In the genomic region with DNA sequence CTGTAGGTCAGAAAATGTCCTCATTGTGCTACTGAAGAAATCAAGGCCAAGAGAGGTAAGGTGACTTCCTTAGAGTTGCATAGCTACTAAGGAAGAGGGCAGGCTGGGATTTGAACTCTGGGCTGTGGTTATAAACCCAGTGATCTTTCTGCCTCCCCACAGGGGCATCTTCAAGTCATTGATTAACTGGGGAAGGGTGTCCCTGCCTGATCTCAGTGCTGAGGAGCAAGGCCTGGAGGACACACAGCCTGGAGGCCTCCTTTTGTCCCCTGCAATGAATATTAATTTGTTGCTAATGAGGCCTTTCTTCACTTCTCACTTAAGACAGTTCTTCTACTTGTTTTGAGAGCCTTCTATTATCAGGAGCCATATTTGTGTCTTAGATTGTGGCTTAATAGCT, we compare ENCODE assay signal across 28 cellular contexts.
"Had no signal": no experiment of that assay in that cellular context is flagged by ENCODE, and none has a peak within 500 bp of the region (broad histone marks: within the 10 kb centered on the region; RNA-seq: fewer than 3 reads in every experiment).

No MANE protein-coding gene starts in this region.

- H3K9me3 ChIP-seq: Peyer's patch, SJSA1, SK-N-SH had no signal

- H3K9ac ChIP-seq: SK-N-SH had no signal

- H3K4me2 ChIP-seq: SK-N-SH had no signal

- H3K4me3 Mint-ChIP-seq: activated CD4-positive, alpha-beta T cell treated with anti-CD3 and anti-CD28 coated beads, Interleukin-2, amount 10 ng/mL, durations not matched to agents 24 days and 14 days; activated CD8-positive, alpha-beta T cell treated with anti-CD3 and anti-CD28 coated beads, Interleukin-2, amount 10 ng/mL, durations not matched to agents 7 days and 5 days; activated naive CD4-positive, alpha-beta T cell treated with anti-CD3 and anti-CD28 coated beads for 36 hours; activated naive CD8-positive, alpha-beta T cell; activated naive CD8-positive, alpha-beta T cell treated with anti-CD3 and anti-CD28 coated beads, Interleukin-2, amount 50 U/mL, for 24 hours; activated T-cell treated with anti-CD3 and anti-CD28 coated beads, Interleukin-2, amount 50 U/mL, for 24 hours; brain; T-helper 1 cell treated with Interleukin-12 subunit alpha and Interleukin-12 subunit beta and Interleukin-4 antibody, amounts not matched to agents 30 μg/mL and 1 μg/mL, for 36 hours; T-helper 2 cell treated with Interferon-gamma antibody and Interleukin-4, amounts not matched to agents 5 μg/mL and 100 μg/mL, for 36 hours had no signal

- H3K4me1 Mint-ChIP-seq: activated CD4-positive, alpha-beta T cell treated with anti-CD3 and anti-CD28 coated beads, Interleukin-2, amount 10 ng/mL, durations not matched to agents 24 days and 14 days; activated naive CD8-positive, alpha-beta T cell treated with anti-CD3 and anti-CD28 coated beads, Interleukin-2, amount 50 U/mL, for 24 hours had no signal

- H3K27me3 Mint-ChIP-seq: activated CD4-positive, alpha-beta T cell treated with anti-CD3 and anti-CD28 coated beads, Interleukin-2, amount 10 ng/mL, durations not matched to agents 24 days and 14 days; activated naive CD8-positive, alpha-beta T cell; activated naive CD8-positive, alpha-beta T cell treated with anti-CD3 and anti-CD28 coated beads, Interleukin-2, amount 50 U/mL, for 24 hours; activated T-cell treated with anti-CD3 and anti-CD28 coated beads, Interleukin-2, amount 50 U/mL, for 24 hours; brain had no signal

- H3K27ac Mint-ChIP-seq: activated CD4-positive, alpha-beta T cell treated with anti-CD3 and anti-CD28 coated beads, Interleukin-2, amount 10 ng/mL, durations not matched to agents 24 days and 14 days; activated CD8-positive, alpha-beta T cell treated with anti-CD3 and anti-CD28 coated beads, Interleukin-2, amount 10 ng/mL, durations not matched to agents 7 days and 5 days; activated naive CD4-positive, alpha-beta T cell treated with anti-CD3 and anti-CD28 coated beads for 36 hours; activated naive CD8-positive, alpha-beta T cell; activated naive CD8-positive, alpha-beta T cell treated with anti-CD3 and anti-CD28 coated beads, Interleukin-2, amount 50 U/mL, for 24 hours; activated T-cell treated with anti-CD3 and anti-CD28 coated beads, Interleukin-2, amount 50 U/mL, for 24 hours; activated T-helper 2 cell treated with anti-CD3 and anti-CD28 coated beads, Interferon-gamma antibody, Interleukin-2, Interleukin-4, amounts not matched to agents 10 μg/mL and 5 μg/mL and 100 μg/mL, durations not matched to agents 14 hours and 24 hours and 36 hours; T-helper 1 cell treated with Interleukin-12 subunit alpha and Interleukin-12 subunit beta and Interleukin-4 antibody, amounts not matched to agents 30 μg/mL and 1 μg/mL, for 36 hours; T-helper 2 cell treated with Interferon-gamma antibody and Interleukin-4, amounts not matched to agents 5 μg/mL and 100 μg/mL, for 36 hours had no signal

- H3K4me3 ChIP-seq: Peyer's patch, SJSA1 had no signal

- H3K27ac ChIP-seq: Peyer's patch, SJSA1 had no signal

- H3K27me3 ChIP-seq: Peyer's patch, SJSA1 had no signal

- DNase-seq: activated CD4-positive, alpha-beta T cell treated with anti-CD3 and anti-CD28 coated beads, Interleukin-2, amount 10 ng/mL, durations not matched to agents 24 days and 14 days; activated CD4-positive, alpha-beta T cell treated with anti-CD3 and anti-CD28 coated beads, Interleukin-2, amount 50 U/mL, for 48 hours; activated CD8-positive, alpha-beta T cell treated with anti-CD3 and anti-CD28 coated beads, Interleukin-2, amount 10 ng/mL, durations not matched to agents 7 days and 5 days; activated gamma-delta T cell; activated naive CD4-positive, alpha-beta T cell treated with anti-CD3 and anti-CD28 coated beads for 36 hours; activated naive CD8-positive, alpha-beta T cell treated with anti-CD3 and anti-CD28 coated beads, Interleukin-2, amount 50 U/mL, for 24 hours; activated T-cell treated with anti-CD3 and anti-CD28 coated beads, Interleukin-2, amount 50 U/mL, for 24 hours; anterior cingulate cortex; central memory CD4-positive, alpha-beta T cell; Karpas-422; KBM-7; NCI-H1105; NCI-H1417 treated with DMSO at 0.1 percent for 48 hours; NCI-H187 treated with DMSO at 0.1 percent for 48 hours; NCI-H2081; NCI-H345; NCI-H524 treated with DMSO at 0.1 percent for 48 hours; PC-3; Peyer's patch; RPMI8226; SHP77 treated with DMSO at 0.1 percent for 48 hours; SK-N-SH had no signal

- H3K36me3 ChIP-seq: Peyer's patch had no signal

- H3K9me3 Mint-ChIP-seq: activated CD4-positive, alpha-beta T cell treated with anti-CD3 and anti-CD28 coated beads, Interleukin-2, amount 10 ng/mL, durations not matched to agents 24 days and 14 days; activated naive CD4-positive, alpha-beta T cell treated with anti-CD3 and anti-CD28 coated beads for 36 hours; activated naive CD8-positive, alpha-beta T cell treated with anti-CD3 and anti-CD28 coated beads, Interleukin-2, amount 50 U/mL, for 24 hours; activated T-cell treated with anti-CD3 and anti-CD28 coated beads, Interleukin-2, amount 50 U/mL, for 24 hours; activated T-helper 2 cell treated with anti-CD3 and anti-CD28 coated beads, Interferon-gamma antibody, Interleukin-2, Interleukin-4, amounts not matched to agents 10 μg/mL and 5 μg/mL and 100 μg/mL, durations not matched to agents 14 hours and 24 hours and 36 hours; brain; T-helper 1 cell treated with Interleukin-12 subunit alpha and Interleukin-12 subunit beta and Interleukin-4 antibody, amounts not matched to agents 30 μg/mL and 1 μg/mL, for 36 hours; T-helper 2 cell treated with Interferon-gamma antibody and Interleukin-4, amounts not matched to agents 5 μg/mL and 100 μg/mL, for 36 hours had no signal

- H3K4me1 ChIP-seq: SJSA1 had no signal
